In genomic region chr12:5165296-5165970, GRCh38 we compare ENCODE assay signal across 19 cellular contexts.
DNase-seq lines count a peak whose midpoint lies in the region; ATAC-seq, FAIRE-seq and TF ChIP-seq lines count a peak whose summit lies in the region.
"Had no signal": no experiment of that assay in that cellular context is flagged by ENCODE, and none has a peak within 500 bp of the region (broad histone marks: within the 10 kb centered on the region; RNA-seq: fewer than 3 reads in every experiment).

No MANE protein-coding gene starts in this region.

- H3K36me3 Mint-ChIP-seq in activated T-cell treated with anti-CD3 and anti-CD28 coated beads, Interleukin-2, amount 50 U/mL, for 4 hours (ENCODE audit: insufficient read depth): no peaks in the 10 kb centered on the region
- H3K36me3 Mint-ChIP-seq: CD14-positive monocyte had no signal

- 100% methylated on average over 3 of the region's 5 CpGs; no CpG with 5 or more reads in 1 of the 2 experiments for WGBS in IMR-90 (ENCODE audit: extremely low coverage in 2 of 2, insufficient read length in 1 of 2), 2 experiments

- peak overlapping the region; percentile 72 for H3K14ac ChIP-seq in IMR-90 (replicated peaks; ENCODE audit: low read depth, low read length)

- no peak overlapping the region; the same call in none of the 2 replicates for H4K91ac ChIP-seq in IMR-90 (ENCODE audit: insufficient read depth, low read depth, low read length)

- peak overlapping the region; percentile 44 for H2BK5ac ChIP-seq in IMR-90 (ENCODE audit: low read depth, low read length, poor library complexity, severe bottlenecking)

- dilution Hi-C loops in IMR-90 (cut with HindIII; ENCODE audit: low sequenced_read_pairs, unreplicated experiment): no loop called here

- ATAC-seq in IMR-90 (ENCODE audit: low read depth) (no peak), GM18867 (IDR thresholded peaks at IDR 0.05; ENCODE audit: unreplicated experiment) (no peak)
- no peak for ATAC-seq in activated T-cell treated with anti-CD3 and anti-CD28 coated beads, Interleukin-2, amount 50 U/mL, for 4 hours

- no peak overlapping the region for H3K4me3 ChIP-seq in IMR-90 (ENCODE audit: insufficient read depth, low read depth, low read length)

- FAIRE-seq in RCC 7860 (lab: Jason Lieb, UNC): peak; percentile 41
- no peak for FAIRE-seq in frontal cortex (lab: Jason Lieb, UNC)

- no peaks in the 10 kb centered on the region for H3K79me1 ChIP-seq in IMR-90 (ENCODE audit: low read depth in 1 of 2, low read length in 2 of 2)

- H3K56ac ChIP-seq in IMR-90 (ENCODE audit: extremely low read depth, insufficient read depth, low read length): no peak overlapping the region

- peak overlapping the region; percentile 43; the same call in 2 of the 3 replicates for H2BK15ac ChIP-seq in IMR-90 (ENCODE audit: low read depth, low read length)

- H3K27me3 Mint-ChIP-seq in activated T-cell treated with anti-CD3 and anti-CD28 coated beads, Interleukin-2, amount 50 U/mL, for 4 hours (ENCODE audit: low read depth): peaks cover 7% of the 10 kb centered on the region

- no peak overlapping the region for H3K4me2 ChIP-seq in IMR-90 (ENCODE audit: low read depth, low read length)

- DNase-seq in A172 (ENCODE audit: low spot score) (peak; percentile 40), IMR-90 (peak; percentile 21), RCC 7860 (ENCODE audit: low spot score) (peak; percentile 46), cerebellar cortex (ENCODE audit: low spot score) (peak; percentile 6), frontal cortex (ENCODE audit: low spot score in 2 of 2) (no peak), NCI-H446 treated with DMSO at 0.1 percent for 48 hours (lab: John Stamatoyannopoulos, UW) (no peak)
- DNase-seq in activated T-cell treated with anti-CD3 and anti-CD28 coated beads, Interleukin-2, amount 50 U/mL, for 4 hours: no peak
- DNase-seq: DMS 273 treated with DMSO at 0.1 percent for 48 hours, DND-41, GDM1, GOT3, NCI-H1105, NCI-H1694, NCI-H2081 treated with DMSO at 0.1 percent for 48 hours, NCI-H510A treated with DMSO at 0.1 percent for 48 hours, NCI-H774 had no signal

- H2AK5ac ChIP-seq in IMR-90 (ENCODE audit: low read depth, low read length): peak overlapping the region; percentile 38; the same call in 1 of the 2 replicates

- H3K4me1 ChIP-seq in IMR-90 (ENCODE audit: control insufficient read depth, insufficient read depth, low read length): peaks cover 15% of the 10 kb centered on the region

- H3K27ac ChIP-seq in IMR-90 (ENCODE audit: insufficient read depth, low read length): no peak overlapping the region
- H3K27ac ChIP-seq: 22Rv1 had no signal

- no peaks in the 10 kb centered on the region for H3K27me3 ChIP-seq in IMR-90 (ENCODE audit: control insufficient read depth, insufficient read depth, low read length)

- no peak for TF ChIP-seq POLR2A in IMR-90 (IDR thresholded peaks at IDR 0.05; ENCODE audit: low read depth, low read length)

- peak overlapping the region; percentile 83 for H2BK120ac ChIP-seq in IMR-90 (ENCODE audit: low read depth, low read length)

- POLR2A ChIA-PET in IMR-90 (lab: Charles Lee; ENCODE audit: unreplicated experiment): no interaction called here

- BruUV-seq in IMR-90 (replicated peaks; lab: Mats Ljungman, UMichigan): no TSS peak

- H2AK9ac ChIP-seq in IMR-90 (replicated peaks; ENCODE audit: low read depth, low read length, poor library complexity): peak overlapping the region; percentile 50

- H3K9me3 Mint-ChIP-seq in activated T-cell treated with anti-CD3 and anti-CD28 coated beads, Interleukin-2, amount 50 U/mL, for 4 hours: no peaks in the 10 kb centered on the region
- H3K9me3 Mint-ChIP-seq: CD14-positive monocyte had no signal

- no peak overlapping the region; the same call in 1 of the 2 replicates for H4K5ac ChIP-seq in IMR-90 (ENCODE audit: low read depth, low read length)

- H3K4me3 Mint-ChIP-seq in activated T-cell treated with anti-CD3 and anti-CD28 coated beads, Interleukin-2, amount 50 U/mL, for 4 hours: no peak overlapping the region
- H3K4me3 Mint-ChIP-seq: CD14-positive monocyte had no signal

- H3K9me3 ChIP-seq in IMR-90 (ENCODE audit: control insufficient read depth, insufficient read depth, low read length): no peaks in the 10 kb centered on the region

- H3K36me3 ChIP-seq in IMR-90 (ENCODE audit: control insufficient read depth, insufficient read depth, low read length): no peaks in the 10 kb centered on the region

- no peak for TF ChIP-seq RAD21 in IMR-90 (IDR thresholded peaks at IDR 0.05; ENCODE audit: low read length)

- no peaks in the 10 kb centered on the region for H4K20me1 ChIP-seq in IMR-90 (ENCODE audit: insufficient read depth, low read length)

- CTCF ChIA-PET in IMR-90 (lab: Yijun Ruan, JAX): no interaction called here

- H3K4me1 Mint-ChIP-seq in activated T-cell treated with anti-CD3 and anti-CD28 coated beads, Interleukin-2, amount 50 U/mL, for 4 hours (ENCODE audit: low read depth): no peaks in the 10 kb centered on the region
- H3K4me1 Mint-ChIP-seq: CD14-positive monocyte had no signal

- H2AFZ ChIP-seq in IMR-90 (replicated peaks; ENCODE audit: low read length, poor library complexity): peak overlapping the region; percentile 28

- H4K8ac ChIP-seq in IMR-90 (ENCODE audit: low read depth in 2 of 2, low read length in 2 of 2): peak overlapping the region in 1 of 2 experiments; percentile 47; a peak in 1 of 4 replicates

- H3K23ac ChIP-seq in IMR-90 (ENCODE audit: low read depth, low read length): peak overlapping the region; percentile 17; the same call in 1 of the 2 replicates

- peaks cover 14% of the 10 kb centered on the region for H3K9me1 ChIP-seq in IMR-90 (ENCODE audit: insufficient read depth, low read length)

- peak overlapping the region; percentile 32; the same call in 1 of the 2 replicates for H3K18ac ChIP-seq in IMR-90 (ENCODE audit: low read depth, low read length)

- H2BK20ac ChIP-seq in IMR-90 (ENCODE audit: low read depth, low read length): peak overlapping the region; percentile 88

- H3K9ac ChIP-seq in IMR-90 (ENCODE audit: low read depth, low read length): no peak overlapping the region

- TF ChIP-seq CTCF in IMR-90 (conservative IDR thresholded peaks at IDR 0.05; ENCODE audit: low read depth, low read length): no peak

- peak overlapping the region; percentile 76 for H3K4ac ChIP-seq in IMR-90 (ENCODE audit: low read depth, low read length)

- in situ Hi-C loops in IMR-90 (cut with MboI; ENCODE audit: low sequenced_read_pairs): loop anchor here (5.0 kb wide), 1 partner anchor 262 kb away; no protein-coding TSS in a partner anchor

- intact Hi-C loops in IMR-90 (cut with micrococcal nuclease): loop anchor here (5.0 kb wide), 1 partner anchor 68 kb away; no protein-coding TSS in a partner anchor

TF ChIP-seq in IMR-90, 13 proteins besides CTCF, POLR2A, EP300 and RAD21:
- no peak for TF ChIP-seq NFE2L2 (IDR thresholded peaks at IDR 0.05; ENCODE audit: low read depth, low read length)
- TF ChIP-seq FOS (IDR thresholded peaks at IDR 0.05; ENCODE audit: low read depth, low read length): no peak
- no peak for TF ChIP-seq MAFK (IDR thresholded peaks at IDR 0.05; ENCODE audit: low read depth, low read length)
- no peak for TF ChIP-seq BHLHE40 (IDR thresholded peaks at IDR 0.05; ENCODE audit: low read depth, low read length)
- no peak for TF ChIP-seq CHD1 (IDR thresholded peaks at IDR 0.05; ENCODE audit: low read depth, low read length)
- TF ChIP-seq MXI1 (IDR thresholded peaks at IDR 0.05; ENCODE audit: borderline replicate concordance, low read depth, low read length): no peak
- TF ChIP-seq RCOR1 (IDR thresholded peaks at IDR 0.05; ENCODE audit: insufficient replicate concordance, low read length): no peak
- no peak for TF ChIP-seq RFX5 (IDR thresholded peaks at IDR 0.05; ENCODE audit: low read depth, low read length)
- TF ChIP-seq ELK1 (IDR thresholded peaks at IDR 0.05; ENCODE audit: borderline replicate concordance, low read depth, low read length): no peak
- TF ChIP-seq USF2 (IDR thresholded peaks at IDR 0.05; ENCODE audit: low read depth, low read length): no peak

Comparison
In these comparisons a context has a peak if more than half of its experiments do, and no peak if none do; other contexts are left out.
1. DNase-seq: peak in A172 (single experiment), IMR-90 (single experiment), RCC 7860 (single experiment) and cerebellar cortex (single experiment); none in activated T-cell treated with anti-CD3 and anti-CD28 coated beads, Interleukin-2, amount 50 U/mL, for 4 hours (single experiment), frontal cortex (0 of 2) and NCI-H446 treated with DMSO at 0.1 percent for 48 hours (single experiment).